Comparison of ENCODE assay signal across 2 cellular contexts in genomic region chr14:73884438-73885190, GRCh38.
TF ChIP-seq lines count a peak whose summit lies in the region.

No MANE protein-coding gene starts in this region.

TF ChIP-seq in A549, 52 proteins besides CTCF, POLR2A, EP300 and RAD21 (continued from another document):
- TF ChIP-seq REST (IDR thresholded peaks at IDR 0.05) (no peak), CHD2 (IDR thresholded peaks at IDR 0.05; ENCODE audit: low read length, partially characterized antibody) (no peak), BHLHE40 (IDR thresholded peaks at IDR 0.05; ENCODE audit: low read depth, low read length) (no peak), MYC (IDR thresholded peaks at IDR 0.05; ENCODE audit: borderline replicate concordance, low read length) (no peak), NR3C1 (IDR thresholded peaks at IDR 0.05) (no peak)

TF ChIP-seq in WTC11, 78 proteins besides CTCF, POLR2A, EP300 and RAD21 (continued from another document):
- TF ChIP-seq ARID4B (CRISPR knock-in tag; IDR thresholded peaks at IDR 0.05; ENCODE audit: borderline replicate concordance) (no peak), ZNF281 (CRISPR knock-in tag; IDR thresholded peaks at IDR 0.05) (no peak), NR3C1 (CRISPR knock-in tag; conservative IDR thresholded peaks at IDR 0.05; ENCODE audit: low read depth) (no peak), ZNF416 (CRISPR knock-in tag; IDR thresholded peaks at IDR 0.05) (no peak), ZSCAN18 (CRISPR knock-in tag; IDR thresholded peaks at IDR 0.05) (no peak), OVOL2 (CRISPR knock-in tag; IDR thresholded peaks at IDR 0.05; ENCODE audit: borderline replicate concordance) (no peak), FOXP4 (CRISPR knock-in tag; IDR thresholded peaks at IDR 0.05) (no peak)
